In genomic region chr1:58898739-58899580, GRCh38 we compare ENCODE assay signal across 1 cellular context.
TF ChIP-seq lines count a peak whose summit lies in the region.

No MANE protein-coding gene starts in this region.

TF ChIP-seq in HepG2, 621 proteins besides CTCF, POLR2A, EP300 and RAD21 (continued from another document and continues in another):
- TF ChIP-seq ZNF292 (CRISPR knock-in tag; IDR thresholded peaks at IDR 0.05; ENCODE audit: borderline replicate concordance, low read depth): peak; percentile 92; the same call in 1 of the 2 replicates
- no peak for TF ChIP-seq ZNF567 (CRISPR knock-in tag; IDR thresholded peaks at IDR 0.05; ENCODE audit: borderline replicate concordance)
- no peak for TF ChIP-seq HNRNPUL1 (IDR thresholded peaks at IDR 0.05; ENCODE audit: low read depth, low read length)
- TF ChIP-seq DPF2 (CRISPR knock-in tag; IDR thresholded peaks at IDR 0.05; ENCODE audit: borderline replicate concordance, low read depth): peak; percentile 11; the same call in 1 of the 2 replicates
- no peak for TF ChIP-seq KLF15 (CRISPR knock-in tag; IDR thresholded peaks at IDR 0.05; ENCODE audit: borderline replicate concordance)
- TF ChIP-seq ZBTB43 (CRISPR knock-in tag; conservative IDR thresholded peaks at IDR 0.05): 0 out of 2 replicates have a peak, but pooled peaks have one; percentile 47
- no peak for TF ChIP-seq KMT2A (CRISPR knock-in tag; IDR thresholded peaks at IDR 0.05)
- peak; percentile 94 for TF ChIP-seq RXRB (CRISPR knock-in tag; IDR thresholded peaks at IDR 0.05; ENCODE audit: borderline replicate concordance)
- peak; percentile 60; the same call in 1 of the 2 replicates for TF ChIP-seq ZBTB20 (CRISPR knock-in tag; IDR thresholded peaks at IDR 0.05; ENCODE audit: borderline replicate concordance, low read depth)
- no peak for TF ChIP-seq ZNF75D (CRISPR knock-in tag; IDR thresholded peaks at IDR 0.05; ENCODE audit: borderline replicate concordance)
- no peak for TF ChIP-seq ONECUT2 (CRISPR knock-in tag; IDR thresholded peaks at IDR 0.05)
- TF ChIP-seq CCDC6 (CRISPR knock-in tag; IDR thresholded peaks at IDR 0.05): peak; percentile 49; the same call in 1 of the 2 replicates
- peak; percentile 90 for TF ChIP-seq ETV5 (CRISPR knock-in tag; IDR thresholded peaks at IDR 0.05; ENCODE audit: borderline replicate concordance)
- TF ChIP-seq KLF6 (CRISPR knock-in tag; IDR thresholded peaks at IDR 0.05): no peak
- TF ChIP-seq, protein P1, sequence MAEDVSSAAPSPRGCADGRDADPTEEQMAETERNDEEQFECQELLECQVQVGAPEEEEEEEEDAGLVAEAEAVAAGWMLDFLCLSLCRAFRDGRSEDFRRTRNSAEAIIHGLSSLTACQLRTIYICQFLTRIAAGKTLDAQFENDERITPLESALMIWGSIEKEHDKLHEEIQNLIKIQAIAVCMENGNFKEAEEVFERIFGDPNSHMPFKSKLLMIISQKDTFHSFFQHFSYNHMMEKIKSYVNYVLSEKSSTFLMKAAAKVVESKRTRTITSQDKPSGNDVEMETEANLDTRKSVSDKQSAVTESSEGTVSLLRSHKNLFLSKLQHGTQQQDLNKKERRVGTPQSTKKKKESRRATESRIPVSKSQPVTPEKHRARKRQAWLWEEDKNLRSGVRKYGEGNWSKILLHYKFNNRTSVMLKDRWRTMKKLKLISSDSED (CRISPR knock-in tag; IDR thresholded peaks at IDR 0.05): no peak
- peak; percentile 55; the same call in 1 of the 2 replicates for TF ChIP-seq YEATS2 (CRISPR knock-in tag; IDR thresholded peaks at IDR 0.05; ENCODE audit: borderline replicate concordance)
- TF ChIP-seq MED13 (CRISPR knock-in tag; IDR thresholded peaks at IDR 0.05): peak; percentile 85; the same call in 1 of the 2 replicates
- TF ChIP-seq TCF7 (IDR thresholded peaks at IDR 0.05; ENCODE audit: low read depth): peak; percentile 57; the same call in 1 of the 2 replicates
- no peak for TF ChIP-seq FOXP1 (IDR thresholded peaks at IDR 0.05)
- TF ChIP-seq FOXP1 (CRISPR knock-in tag; IDR thresholded peaks at IDR 0.05): peak; percentile 84
- TF ChIP-seq, protein P2, sequence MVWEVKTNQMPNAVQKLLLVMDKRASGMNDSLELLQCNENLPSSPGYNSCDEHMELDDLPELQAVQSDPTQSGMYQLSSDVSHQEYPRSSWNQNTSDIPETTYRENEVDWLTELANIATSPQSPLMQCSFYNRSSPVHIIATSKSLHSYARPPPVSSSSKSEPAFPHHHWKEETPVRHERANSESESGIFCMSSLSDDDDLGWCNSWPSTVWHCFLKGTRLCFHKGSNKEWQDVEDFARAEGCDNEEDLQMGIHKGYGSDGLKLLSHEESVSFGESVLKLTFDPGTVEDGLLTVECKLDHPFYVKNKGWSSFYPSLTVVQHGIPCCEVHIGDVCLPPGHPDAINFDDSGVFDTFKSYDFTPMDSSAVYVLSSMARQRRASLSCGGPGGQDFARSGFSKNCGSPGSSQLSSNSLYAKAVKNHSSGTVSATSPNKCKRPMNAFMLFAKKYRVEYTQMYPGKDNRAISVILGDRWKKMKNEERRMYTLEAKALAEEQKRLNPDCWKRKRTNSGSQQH (CRISPR knock-in tag; IDR thresholded peaks at IDR 0.05; ENCODE audit: low read depth): peak; percentile 49; the same call in 1 of the 2 replicates
- peak; percentile 13; the same call in 1 of the 2 replicates for TF ChIP-seq ZNF747 (CRISPR knock-in tag; IDR thresholded peaks at IDR 0.05; ENCODE audit: borderline replicate concordance)
- TF ChIP-seq SRSF9 (IDR thresholded peaks at IDR 0.05; ENCODE audit: borderline replicate concordance, insufficient read depth, low read depth, low read length, poor library complexity, severe bottlenecking): no peak
- TF ChIP-seq, protein P3, sequence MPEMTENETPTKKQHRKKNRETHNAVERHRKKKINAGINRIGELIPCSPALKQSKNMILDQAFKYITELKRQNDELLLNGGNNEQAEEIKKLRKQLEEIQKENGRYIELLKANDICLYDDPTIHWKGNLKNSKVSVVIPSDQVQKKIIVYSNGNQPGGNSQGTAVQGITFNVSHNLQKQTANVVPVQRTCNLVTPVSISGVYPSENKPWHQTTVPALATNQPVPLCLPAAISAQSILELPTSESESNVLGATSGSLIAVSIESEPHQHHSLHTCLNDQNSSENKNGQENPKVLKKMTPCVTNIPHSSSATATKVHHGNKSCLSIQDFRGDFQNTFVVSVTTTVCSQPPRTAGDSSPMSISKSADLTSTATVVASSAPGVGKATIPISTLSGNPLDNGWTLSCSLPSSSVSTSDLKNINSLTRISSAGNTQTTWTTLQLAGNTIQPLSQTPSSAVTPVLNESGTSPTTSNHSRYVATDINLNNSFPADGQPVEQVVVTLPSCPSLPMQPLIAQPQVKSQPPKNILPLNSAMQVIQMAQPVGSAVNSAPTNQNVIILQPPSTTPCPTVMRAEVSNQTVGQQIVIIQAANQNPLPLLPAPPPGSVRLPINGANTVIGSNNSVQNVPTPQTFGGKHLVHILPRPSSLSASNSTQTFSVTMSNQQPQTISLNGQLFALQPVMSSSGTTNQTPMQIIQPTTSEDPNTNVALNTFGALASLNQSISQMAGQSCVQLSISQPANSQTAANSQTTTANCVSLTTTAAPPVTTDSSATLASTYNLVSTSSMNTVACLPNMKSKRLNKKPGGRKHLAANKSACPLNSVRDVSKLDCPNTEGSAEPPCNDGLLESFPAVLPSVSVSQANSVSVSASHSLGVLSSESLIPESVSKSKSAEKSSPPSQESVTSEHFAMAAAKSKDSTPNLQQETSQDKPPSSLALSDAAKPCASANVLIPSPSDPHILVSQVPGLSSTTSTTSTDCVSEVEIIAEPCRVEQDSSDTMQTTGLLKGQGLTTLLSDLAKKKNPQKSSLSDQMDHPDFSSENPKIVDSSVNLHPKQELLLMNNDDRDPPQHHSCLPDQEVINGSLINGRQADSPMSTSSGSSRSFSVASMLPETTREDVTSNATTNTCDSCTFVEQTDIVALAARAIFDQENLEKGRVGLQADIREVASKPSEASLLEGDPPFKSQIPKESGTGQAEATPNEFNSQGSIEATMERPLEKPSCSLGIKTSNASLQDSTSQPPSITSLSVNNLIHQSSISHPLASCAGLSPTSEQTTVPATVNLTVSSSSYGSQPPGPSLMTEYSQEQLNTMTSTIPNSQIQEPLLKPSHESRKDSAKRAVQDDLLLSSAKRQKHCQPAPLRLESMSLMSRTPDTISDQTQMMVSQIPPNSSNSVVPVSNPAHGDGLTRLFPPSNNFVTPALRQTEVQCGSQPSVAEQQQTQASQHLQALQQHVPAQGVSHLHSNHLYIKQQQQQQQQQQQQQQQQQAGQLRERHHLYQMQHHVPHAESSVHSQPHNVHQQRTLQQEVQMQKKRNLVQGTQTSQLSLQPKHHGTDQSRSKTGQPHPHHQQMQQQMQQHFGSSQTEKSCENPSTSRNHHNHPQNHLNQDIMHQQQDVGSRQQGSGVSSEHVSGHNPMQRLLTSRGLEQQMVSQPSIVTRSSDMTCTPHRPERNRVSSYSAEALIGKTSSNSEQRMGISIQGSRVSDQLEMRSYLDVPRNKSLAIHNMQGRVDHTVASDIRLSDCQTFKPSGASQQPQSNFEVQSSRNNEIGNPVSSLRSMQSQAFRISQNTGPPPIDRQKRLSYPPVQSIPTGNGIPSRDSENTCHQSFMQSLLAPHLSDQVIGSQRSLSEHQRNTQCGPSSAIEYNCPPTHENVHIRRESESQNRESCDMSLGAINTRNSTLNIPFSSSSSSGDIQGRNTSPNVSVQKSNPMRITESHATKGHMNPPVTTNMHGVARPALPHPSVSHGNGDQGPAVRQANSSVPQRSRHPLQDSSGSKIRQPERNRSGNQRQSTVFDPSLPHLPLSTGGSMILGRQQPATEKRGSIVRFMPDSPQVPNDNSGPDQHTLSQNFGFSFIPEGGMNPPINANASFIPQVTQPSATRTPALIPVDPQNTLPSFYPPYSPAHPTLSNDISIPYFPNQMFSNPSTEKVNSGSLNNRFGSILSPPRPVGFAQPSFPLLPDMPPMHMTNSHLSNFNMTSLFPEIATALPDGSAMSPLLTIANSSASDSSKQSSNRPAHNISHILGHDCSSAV (CRISPR knock-in tag; IDR thresholded peaks at IDR 0.05; ENCODE audit: borderline replicate concordance): no peak
- TF ChIP-seq IRX3 (CRISPR knock-in tag; IDR thresholded peaks at IDR 0.05; ENCODE audit: borderline replicate concordance, low read depth): no peak
- TF ChIP-seq, protein P4, sequence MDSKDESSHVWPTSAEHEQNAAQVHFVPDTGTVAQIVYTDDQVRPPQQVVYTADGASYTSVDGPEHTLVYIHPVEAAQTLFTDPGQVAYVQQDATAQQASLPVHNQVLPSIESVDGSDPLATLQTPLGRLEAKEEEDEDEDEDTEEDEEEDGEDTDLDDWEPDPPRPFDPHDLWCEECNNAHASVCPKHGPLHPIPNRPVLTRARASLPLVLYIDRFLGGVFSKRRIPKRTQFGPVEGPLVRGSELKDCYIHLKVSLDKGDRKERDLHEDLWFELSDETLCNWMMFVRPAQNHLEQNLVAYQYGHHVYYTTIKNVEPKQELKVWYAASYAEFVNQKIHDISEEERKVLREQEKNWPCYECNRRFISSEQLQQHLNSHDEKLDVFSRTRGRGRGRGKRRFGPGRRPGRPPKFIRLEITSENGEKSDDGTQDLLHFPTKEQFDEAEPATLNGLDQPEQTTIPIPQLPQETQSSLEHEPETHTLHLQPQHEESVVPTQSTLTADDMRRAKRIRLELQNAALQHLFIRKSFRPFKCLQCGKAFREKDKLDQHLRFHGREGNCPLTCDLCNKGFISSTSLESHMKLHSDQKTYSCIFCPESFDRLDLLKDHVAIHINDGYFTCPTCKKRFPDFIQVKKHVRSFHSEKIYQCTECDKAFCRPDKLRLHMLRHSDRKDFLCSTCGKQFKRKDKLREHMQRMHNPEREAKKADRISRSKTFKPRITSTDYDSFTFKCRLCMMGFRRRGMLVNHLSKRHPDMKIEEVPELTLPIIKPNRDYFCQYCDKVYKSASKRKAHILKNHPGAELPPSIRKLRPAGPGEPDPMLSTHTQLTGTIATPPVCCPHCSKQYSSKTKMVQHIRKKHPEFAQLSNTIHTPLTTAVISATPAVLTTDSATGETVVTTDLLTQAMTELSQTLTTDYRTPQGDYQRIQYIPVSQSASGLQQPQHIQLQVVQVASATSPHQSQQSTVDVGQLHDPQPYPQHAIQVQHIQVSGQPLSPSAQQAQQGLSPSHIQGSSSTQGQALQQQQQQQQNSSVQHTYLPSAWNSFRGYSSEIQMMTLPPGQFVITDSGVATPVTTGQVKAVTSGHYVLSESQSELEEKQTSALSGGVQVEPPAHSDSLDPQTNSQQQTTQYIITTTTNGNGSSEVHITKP (CRISPR knock-in tag; IDR thresholded peaks at IDR 0.05; ENCODE audit: low read depth): peak; percentile 81; the same call in 1 of the 2 replicates
- TF ChIP-seq PAX8 (CRISPR knock-in tag; IDR thresholded peaks at IDR 0.05; ENCODE audit: borderline replicate concordance): no peak
- no peak for TF ChIP-seq ZNF577 (CRISPR knock-in tag; IDR thresholded peaks at IDR 0.05; ENCODE audit: borderline replicate concordance, low read depth)
- peak in 1 of 2 experiments; percentile 67; a peak in 2 of 4 replicates for TF ChIP-seq MAFK (conservative IDR thresholded peaks at IDR 0.05 in 1 of 2, IDR thresholded peaks at IDR 0.05 in 1 of 2; ENCODE audit: low read length in 2 of 2)
- no peak for TF ChIP-seq KLF13 (CRISPR knock-in tag; IDR thresholded peaks at IDR 0.05)
- peak; percentile 90 for TF ChIP-seq HDAC1 (CRISPR knock-in tag; IDR thresholded peaks at IDR 0.05)
- TF ChIP-seq PRPF4 (IDR thresholded peaks at IDR 0.05; ENCODE audit: low read depth, low read length, poor library complexity, severe bottlenecking): no peak
- TF ChIP-seq ZNF101 (CRISPR knock-in tag; IDR thresholded peaks at IDR 0.05; ENCODE audit: borderline replicate concordance, low read depth): no peak
- TF ChIP-seq MTA1 (CRISPR knock-in tag; IDR thresholded peaks at IDR 0.05; ENCODE audit: borderline replicate concordance): peak; percentile 69; the same call in 1 of the 2 replicates
- TF ChIP-seq CC2D1A (CRISPR knock-in tag; IDR thresholded peaks at IDR 0.05): no peak
- TF ChIP-seq TRIM24 (CRISPR knock-in tag; IDR thresholded peaks at IDR 0.05): no peak
- TF ChIP-seq GATAD1 (CRISPR knock-in tag; IDR thresholded peaks at IDR 0.05): 0 out of 2 replicates have a peak, but pooled peaks have one; percentile 27
- TF ChIP-seq ZNF781 (CRISPR knock-in tag; IDR thresholded peaks at IDR 0.05; ENCODE audit: borderline replicate concordance, not compliant biosample characterization): no peak
- no peak for TF ChIP-seq HNRNPK (IDR thresholded peaks at IDR 0.05; ENCODE audit: low read depth, low read length, poor library complexity, severe bottlenecking)
- peak; percentile 100 for TF ChIP-seq ZNF691 (CRISPR knock-in tag; IDR thresholded peaks at IDR 0.05; ENCODE audit: borderline replicate concordance, low read depth)
- TF ChIP-seq ZFP91 (CRISPR knock-in tag; IDR thresholded peaks at IDR 0.05; ENCODE audit: borderline replicate concordance): peak; percentile 74; the same call in 1 of the 2 replicates
- peak; percentile 75; the same call in 1 of the 2 replicates for TF ChIP-seq MXD1 (CRISPR knock-in tag; IDR thresholded peaks at IDR 0.05)
- TF ChIP-seq ZNF484 (CRISPR knock-in tag; IDR thresholded peaks at IDR 0.05; ENCODE audit: borderline replicate concordance, low read depth): no peak
- TF ChIP-seq PPARG (CRISPR knock-in tag; conservative IDR thresholded peaks at IDR 0.05): peak; percentile 58
